Comparison of ENCODE assay signal across 8 cellular contexts in the genomic region with DNA sequence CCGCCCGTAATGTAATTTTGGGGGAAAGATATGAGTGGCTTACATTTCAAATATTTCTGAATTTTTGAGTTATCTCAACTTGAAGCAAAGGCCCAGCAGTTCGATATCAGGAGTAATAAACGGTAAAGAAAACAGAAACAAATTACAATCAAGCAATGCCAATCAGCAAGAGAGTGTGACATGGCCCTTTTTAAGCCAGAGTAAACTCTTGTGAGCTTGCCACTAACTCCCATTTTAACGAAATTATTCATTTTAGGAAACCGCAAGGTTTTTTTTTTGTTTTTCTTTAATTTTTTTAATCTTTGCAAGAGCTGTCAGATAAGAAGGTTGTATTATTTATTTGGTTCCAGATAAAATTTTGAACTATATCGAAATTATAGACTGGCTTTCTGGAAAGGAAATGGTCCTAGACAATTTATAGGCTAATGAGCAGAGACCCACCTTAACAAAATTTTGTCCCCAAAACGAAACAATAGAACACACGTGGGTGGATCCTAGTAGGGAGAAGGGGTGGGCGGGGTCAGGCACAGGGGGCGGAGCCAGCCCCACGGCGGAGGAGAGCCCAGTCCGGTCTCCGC. TPM values are rescaled to one million over a fixed set of nuclear protein-coding genes. Genes with fewer than 3 reads are reported as not detected.
DNase-seq lines count a peak whose midpoint lies in the region; ATAC-seq and TF ChIP-seq lines count a peak whose summit lies in the region.

No MANE protein-coding gene starts in this region.

- H3K9me3 Mint-ChIP-seq in naive thymus-derived CD4-positive, alpha-beta T cell, result peaks cover 0 to 5% (median 0%) of the 10 kb centered on the region in 11 donors

- H3K36me3 Mint-ChIP-seq in naive thymus-derived CD4-positive, alpha-beta T cell, result peaks cover 0 to 10% (median 8%) of the 10 kb centered on the region in 5 donors

- peak overlapping the region; percentile 79 for H3K4me3 ChIP-seq in cardiac muscle cell
- H3K4me3 ChIP-seq in choroid plexus epithelial cell (ENCODE audit: low read depth, low read length), result peak overlapping the region; percentile 100
- H3K4me3 ChIP-seq in naive thymus-derived CD4-positive, alpha-beta T cell (ENCODE audit: low read length), result peak overlapping the region; percentile 100
- peak overlapping the region; percentile 91 to 100 (median 98) for H3K4me3 ChIP-seq in tibial nerve

- no peak for TF ChIP-seq CTCF in cardiac muscle cell (IDR thresholded peaks at IDR 0.05; ENCODE audit: low read depth, low read length)
- no peak for TF ChIP-seq CTCF in choroid plexus epithelial cell (conservative IDR thresholded peaks at IDR 0.05; ENCODE audit: low read depth, low read length)
- TF ChIP-seq CTCF in tibial nerve (IDR thresholded peaks at IDR 0.05), result no peak
- TF ChIP-seq CTCF in foreskin keratinocyte (conservative IDR thresholded peaks at IDR 0.05), result no peak

- H3K4me1 Mint-ChIP-seq in naive thymus-derived CD4-positive, alpha-beta T cell, result peaks cover 2 to 35% (median 29%) of the 10 kb centered on the region in 7 donors

- WGBS in tibial nerve, 2 donors, result 21 to 23% methylated on average over 15 of the region's 15 CpGs

- CTCF ChIA-PET in naive thymus-derived CD4-positive, alpha-beta T cell (lab: Charles Lee), result interaction anchor here (0.5 to 1.4 kb wide), 3 partner anchors 19 to 359 kb away, joined by 3 read pairs; no protein-coding TSS in a partner anchor

- H3K27ac ChIP-seq in cardiac muscle cell (no peak overlapping the region), tibial nerve (peak overlapping the region; percentile 40 to 98 (median 82)), foreskin keratinocyte (no peak overlapping the region)
- H3K27ac ChIP-seq in naive thymus-derived CD4-positive, alpha-beta T cell (ENCODE audit: low read depth, low read length), result peak overlapping the region; percentile 92

- H3K4me3 Mint-ChIP-seq in naive thymus-derived CD4-positive, alpha-beta T cell, result peak overlapping the region; percentile 95 to 99 (median 96)

- intact Hi-C loops in left ventricle myocardium superior (cut with micrococcal nuclease), result no loop called here
- intact Hi-C loops in naive thymus-derived CD4-positive, alpha-beta T cell (cut with micrococcal nuclease), result loop anchor here (1.0 kb wide), 8 partner anchors 17 to 174 kb away; a partner anchor contains a TSS

- H3K27me3 ChIP-seq in cardiac muscle cell (no peaks in the 10 kb centered on the region), tibial nerve (no peaks in the 10 kb centered on the region), foreskin keratinocyte (no peaks in the 10 kb centered on the region)
- no peaks in the 10 kb centered on the region for H3K27me3 ChIP-seq in naive thymus-derived CD4-positive, alpha-beta T cell (ENCODE audit: control insufficient read depth in 2 of 2, insufficient read depth in 2 of 2, low read length in 2 of 2)

- no peak for ATAC-seq in left ventricle myocardium superior
- ATAC-seq in naive thymus-derived CD4-positive, alpha-beta T cell, result peak; percentile 97
- no peak for ATAC-seq in foreskin keratinocyte

- H3K9me3 ChIP-seq in cardiac muscle cell (ENCODE audit: low read depth) (no peaks in the 10 kb centered on the region), tibial nerve (no peaks in the 10 kb centered on the region)
- H3K9me3 ChIP-seq in naive thymus-derived CD4-positive, alpha-beta T cell (ENCODE audit: control insufficient read depth in 2 of 3, low read length in 3 of 3), result no peaks in the 10 kb centered on the region

- POLR2A ChIA-PET in naive thymus-derived CD4-positive, alpha-beta T cell (lab: Charles Lee), result interaction anchor here (1.0 to 3.4 kb wide), 3 partner anchors 17 to 117 kb away, joined by 3 to 18 read pairs (median 5); a partner anchor contains a TSS

- TF ChIP-seq EP300 in tibial nerve (IDR thresholded peaks at IDR 0.05), result peak in 1 of 2 donors; percentile 68

- H3K4me1 ChIP-seq in cardiac muscle cell (ENCODE audit: low read depth) (peaks cover 9% of the 10 kb centered on the region), tibial nerve (peaks cover 0 to 16% (median 7%) of the 10 kb centered on the region in 4 donors), foreskin keratinocyte (peaks cover 3% of the 10 kb centered on the region)
- H3K4me1 ChIP-seq in naive thymus-derived CD4-positive, alpha-beta T cell (ENCODE audit: control insufficient read depth in 2 of 2, insufficient read depth in 2 of 2, low read length in 2 of 2), result peaks cover 5 to 8% of the 10 kb centered on the region in 2 donors

- TF ChIP-seq POLR2A in tibial nerve (IDR thresholded peaks at IDR 0.05), result no peak

- H3K36me3 ChIP-seq in cardiac muscle cell, result no peaks in the 10 kb centered on the region
- H3K36me3 ChIP-seq in naive thymus-derived CD4-positive, alpha-beta T cell (ENCODE audit: control insufficient read depth in 2 of 3, insufficient read depth in 3 of 3, low read length in 3 of 3), result peaks cover 0 to 7% (median 0%) of the 10 kb centered on the region in 3 experiments
- H3K36me3 ChIP-seq in tibial nerve, result peaks cover 0 to 7% (median 0%) of the 10 kb centered on the region in 3 donors

- DNase-seq in cardiac muscle cell (ENCODE audit: low read depth in 1 of 2, low spot score in 1 of 2) (no peak), left ventricle myocardium superior (no peak), T-helper 1 cell (peak in 4 of 5 donors; percentile 93 to 96 (median 94)), choroid plexus epithelial cell (ENCODE audit: low read depth) (no peak), tibial nerve (ENCODE audit: low spot score in 2 of 2) (peak in 1 of 2 donors; percentile 96), NCI-H2227 (lab: John Stamatoyannopoulos, UW; ENCODE audit: unreplicated experiment) (no peak), foreskin keratinocyte (no peak)
- peak in 1 of 9 donors; percentile 93 for DNase-seq in naive thymus-derived CD4-positive, alpha-beta T cell

- H3K27ac Mint-ChIP-seq in naive thymus-derived CD4-positive, alpha-beta T cell, result peak overlapping the region; percentile 96 to 99 (median 97)

- H3K27me3 Mint-ChIP-seq in naive thymus-derived CD4-positive, alpha-beta T cell, result no peaks in the 10 kb centered on the region

RNA-seq across cellular contexts. Expression of a gene that starts 17.4 kb away (rescaled TPM):
- total RNA-seq in cardiac muscle cell, result 17.3 and 87.5 TPM in 2 replicates
- 27.8 and 38.4 TPM in 2 replicates for polyA plus RNA-seq in cardiac muscle cell
- 12.9 TPM for total RNA-seq in left ventricle myocardium superior
- 10 to 100 TPM; 18.2 to 28.9 (median 21.8) TPM for total RNA-seq in naive thymus-derived CD4-positive, alpha-beta T cell
- polyA plus RNA-seq in naive thymus-derived CD4-positive, alpha-beta T cell, result 10 to 100 TPM; 19.7 to 24.7 TPM
- 10 to 100 TPM in 2 of 4 donors, 1 to 10 TPM in 2; 5.2 to 13.8 (median 11.2) TPM for total RNA-seq in tibial nerve
- total RNA-seq in foreskin keratinocyte, result 46.7 and 49.4 TPM in 2 replicates
- polyA plus RNA-seq in foreskin keratinocyte, result 46.1 and 50.4 TPM in 2 replicates

RNA-seq across cellular contexts. Expression of a gene that starts 27.9 kb away (rescaled TPM):
- total RNA-seq in cardiac muscle cell (17.7 and 26.7 TPM in 2 replicates), left ventricle myocardium superior (3.5 TPM), tibial nerve (1 to 10 TPM; 1.3 to 6.3 (median 4.1) TPM), foreskin keratinocyte (33.6 and 37.9 TPM in 2 replicates)
- polyA plus RNA-seq in cardiac muscle cell (22.2 and 36.0 TPM in 2 replicates), foreskin keratinocyte (32.7 and 45.1 TPM in 2 replicates)
- 10 to 100 TPM in 1 of 5 experiments, 1 to 10 TPM in 4; 3.4 to 25.3 (median 8.2) TPM for total RNA-seq in naive thymus-derived CD4-positive, alpha-beta T cell
- 10 to 100 TPM in 1 of 2 donors, 1 to 10 TPM in 1; 7.4 to 10.5 TPM for polyA plus RNA-seq in naive thymus-derived CD4-positive, alpha-beta T cell

RNA-seq across cellular contexts. Expression of a gene that starts 50.3 kb away (rescaled TPM):
- total RNA-seq in cardiac muscle cell (24.1 and 143 TPM in 2 replicates), left ventricle myocardium superior (4.0 TPM), tibial nerve (10 to 100 TPM in 1 of 4 donors, 1 to 10 TPM in 3; 4.4 to 26.7 (median 6.5) TPM), foreskin keratinocyte (210 and 276 TPM in 2 replicates)
- polyA plus RNA-seq in cardiac muscle cell (37.1 and 281 TPM in 2 replicates), foreskin keratinocyte (187 and 267 TPM in 2 replicates)
- 100 to 1,000 TPM in 1 of 5 experiments, 1 to 10 TPM in 4; 1.3 to 110 (median 3.4) TPM for total RNA-seq in naive thymus-derived CD4-positive, alpha-beta T cell
- 1 to 10 TPM; 2.6 to 4.7 TPM for polyA plus RNA-seq in naive thymus-derived CD4-positive, alpha-beta T cell

Comparison
In these comparisons a context has a peak if more than half of its experiments do, and no peak if none do; other contexts are left out.
1. DNase-seq: peak in T-helper 1 cell (4 of 5); none in cardiac muscle cell (0 of 2), left ventricle myocardium superior (single experiment), choroid plexus epithelial cell (single experiment), NCI-H2227 (single experiment) and foreskin keratinocyte (0 of 2).
2. H3K27ac ChIP-seq: peak in naive thymus-derived CD4-positive, alpha-beta T cell (single experiment) and tibial nerve (4 of 4); none in cardiac muscle cell (single experiment) and foreskin keratinocyte (single experiment).
3. Peak in every context shown above with its lines, with median percentiles within 50 percentile points of each other: H3K4me3 ChIP-seq.